Comparison of ENCODE assay signal across 15 cellular contexts in genomic region chr11:28877366-28877765, GRCh38.
"Had no signal": no experiment of that assay in that cellular context is flagged by ENCODE, and none has a peak within 500 bp of the region (broad histone marks: within the 10 kb centered on the region; RNA-seq: fewer than 3 reads in every experiment).

No MANE protein-coding gene starts in this region.

- H3K9ac ChIP-seq: parathyroid adenoma had no signal

- H3K27me3 ChIP-seq: body of pancreas had no signal

- H2AFZ ChIP-seq: parathyroid adenoma had no signal

- H3K27ac ChIP-seq: body of pancreas, parathyroid adenoma had no signal

- H3K9me3 ChIP-seq: body of pancreas, mucosa of descending colon had no signal

- H3K4me3 ChIP-seq: body of pancreas, mucosa of descending colon had no signal

- ATAC-seq: activated CD4-positive, CD25-positive, alpha-beta regulatory T cell treated with anti-CD3 and anti-CD28 coated beads, Interleukin-2, amount 50 U/mL, for 24 hours; body of pancreas; left lobe of liver; mucosa of descending colon; naive thymus-derived CD4-positive, alpha-beta T cell; stimulated activated memory B cell treated with anti-CD40 and anti-IgM and Interleukin-4, amounts not matched to agents 10 μg/mL and 1 μg/mL and 100 μg/mL, for 72 hours had no signal

- DNase-seq: activated CD4-positive, alpha-beta T cell treated with anti-CD3 and anti-CD28 coated beads, Interleukin-2, amount 50 U/mL, for 1 hour; activated CD8-positive, alpha-beta memory T cell treated with anti-CD3 and anti-CD28 coated beads for 24 hours; activated gamma-delta T cell treated with Interleukin-2 at 50 U/mL for 16 hours; amygdala; body of pancreas; effector memory CD4-positive, alpha-beta T cell; erythroblast; mucosa of descending colon; naive thymus-derived CD4-positive, alpha-beta T cell; stimulated activated CD4-positive, alpha-beta T cell treated with anti-CD3 and anti-CD28 coated beads, Interleukin-2, amount 100 ng/mL, for 24 hours had no signal

- FAIRE-seq: islet of Langerhans had no signal

- H3K4me1 ChIP-seq: body of pancreas, parathyroid adenoma had no signal

- H3K79me2 ChIP-seq: parathyroid adenoma had no signal
